ENCODE assay signal across 18 cellular contexts in the genomic region with DNA sequence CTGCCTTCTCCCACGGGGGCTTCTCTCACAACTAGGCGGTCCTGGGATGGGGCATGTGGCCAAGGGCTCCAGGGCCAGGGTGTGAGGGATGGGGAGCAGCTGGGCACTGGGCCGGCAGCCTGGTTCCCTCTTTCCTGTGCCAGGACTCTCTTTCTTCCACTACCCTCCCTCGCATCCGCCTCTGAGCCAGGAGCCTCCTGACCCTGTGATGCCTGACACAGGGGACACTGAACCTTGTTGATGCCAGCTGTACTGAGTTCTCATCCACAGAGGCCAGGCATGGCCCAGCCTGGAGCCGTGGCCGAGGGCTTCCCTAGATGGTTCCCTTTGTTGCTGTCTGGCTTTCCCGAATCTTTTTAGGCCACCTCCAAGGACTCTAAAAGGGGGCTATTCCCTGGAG. TPM values are rescaled to one million over a fixed set of nuclear protein-coding genes. Genes with fewer than 3 reads are reported as not detected.
"Had no signal": no experiment of that assay in that cellular context is flagged by ENCODE, and none has a peak within 500 bp of the region (broad histone marks: within the 10 kb centered on the region; RNA-seq: fewer than 3 reads in every experiment).

No MANE protein-coding gene starts in this region.

RNA-seq across cellular contexts. Expression of gene AOC3, which starts 5.5 kb away (rescaled TPM):
- total RNA-seq: osteoblast had no signal
- polyA plus RNA-seq: immature natural killer cell had no signal

RNA-seq across cellular contexts. Expression of gene G6PC1, which starts 44.1 kb away (rescaled TPM):
- total RNA-seq: heart left ventricle; kidney epithelial cell; left ventricle myocardium inferior; mesothelial cell of epicardium; mononuclear cell; myocyte; naive thymus-derived CD8-positive, alpha-beta T cell; neural crest cell; osteoblast; psoas muscle; skeletal muscle tissue; smooth muscle cell; subcutaneous adipose tissue; suprapubic skin; thoracic aorta; tibial nerve had no signal
- polyA plus RNA-seq: heart left ventricle; immature natural killer cell; lung; naive thymus-derived CD8-positive, alpha-beta T cell; smooth muscle cell had no signal
